ENCODE assay signal across 10 cellular contexts in genomic region chr6:15512126-15512525, GRCh38.
A peak's percentile ranks its signal among the peaks of the same experiment; 100 is the strongest.
DNase-seq lines count a peak whose midpoint lies in the region; ATAC-seq and TF ChIP-seq lines count a peak whose summit lies in the region.
"Had no signal": no experiment of that assay in that cellular context is flagged by ENCODE, and none has a peak within 500 bp of the region (broad histone marks: within the 10 kb centered on the region; RNA-seq: fewer than 3 reads in every experiment).

No MANE protein-coding gene starts in this region.

- ATAC-seq in HG03460 (IDR thresholded peaks at IDR 0.05; ENCODE audit: unreplicated experiment) = no peak
- ATAC-seq in GM21515 (IDR thresholded peaks at IDR 0.05; ENCODE audit: unreplicated experiment) = no peak
- ATAC-seq: mucosa of descending colon had no signal

- H3K4me3 Mint-ChIP-seq in endothelial cell (ENCODE audit: unreplicated experiment) (peak overlapping the region; percentile 72), osteocyte (ENCODE audit: unreplicated experiment) (no peak overlapping the region)

- peaks cover 17% of the 10 kb centered on the region for H3K27me3 Mint-ChIP-seq in endothelial cell (ENCODE audit: unreplicated experiment)
- no peaks in the 10 kb centered on the region for H3K27me3 Mint-ChIP-seq in osteocyte (ENCODE audit: unreplicated experiment)

- H3K36me3 Mint-ChIP-seq in endothelial cell (ENCODE audit: low read depth, unreplicated experiment) (peaks cover 63% of the 10 kb centered on the region), osteocyte (ENCODE audit: unreplicated experiment) (peaks cover 46% of the 10 kb centered on the region)

- TF ChIP-seq CTCF in endothelial cell (IDR thresholded peaks at IDR 0.05; ENCODE audit: unreplicated experiment) (no peak), osteocyte (IDR thresholded peaks at IDR 0.05) (peak; percentile 37)

- DNase-seq in DMS 273 (lab: John Stamatoyannopoulos, UW; ENCODE audit: unreplicated experiment) = peak; percentile 29
- no peak for DNase-seq in DMS 273 treated with DMSO at 0.1 percent for 48 hours (lab: John Stamatoyannopoulos, UW)
- DNase-seq in NCI-H69 (lab: John Stamatoyannopoulos, UW) = peak; percentile 42
- peak; percentile 19 for DNase-seq in endothelial cell (ENCODE audit: low spot score)
- no peak for DNase-seq in osteocyte (ENCODE audit: extremely low spot score, unreplicated experiment)
- no peak for DNase-seq in SHP77 treated with DMSO at 0.1 percent for 48 hours (lab: John Stamatoyannopoulos, UW)
- DNase-seq: NCI-H2171 had no signal

- peak overlapping the region; percentile 54 for H3K27ac Mint-ChIP-seq in endothelial cell (ENCODE audit: unreplicated experiment)
- no peak overlapping the region for H3K27ac Mint-ChIP-seq in osteocyte (ENCODE audit: unreplicated experiment)

- H3K9me3 Mint-ChIP-seq in endothelial cell (ENCODE audit: unreplicated experiment) (no peaks in the 10 kb centered on the region), osteocyte (ENCODE audit: unreplicated experiment) (no peaks in the 10 kb centered on the region)

- H3K4me1 Mint-ChIP-seq in endothelial cell (ENCODE audit: unreplicated experiment) (peaks cover 15% of the 10 kb centered on the region), osteocyte (ENCODE audit: unreplicated experiment) (peaks cover 5% of the 10 kb centered on the region)

Comparison
In these comparisons a context has a peak if more than half of its experiments do, and no peak if none do; other contexts are left out.
1. DNase-seq: peak in DMS 273 (single experiment), NCI-H69 (single experiment) and endothelial cell (single experiment); none in DMS 273 treated with DMSO at 0.1 percent for 48 hours (single experiment), osteocyte (single experiment) and SHP77 treated with DMSO at 0.1 percent for 48 hours (single experiment).